Comparison of ENCODE assay signal across 10 cellular contexts in the genomic region with DNA sequence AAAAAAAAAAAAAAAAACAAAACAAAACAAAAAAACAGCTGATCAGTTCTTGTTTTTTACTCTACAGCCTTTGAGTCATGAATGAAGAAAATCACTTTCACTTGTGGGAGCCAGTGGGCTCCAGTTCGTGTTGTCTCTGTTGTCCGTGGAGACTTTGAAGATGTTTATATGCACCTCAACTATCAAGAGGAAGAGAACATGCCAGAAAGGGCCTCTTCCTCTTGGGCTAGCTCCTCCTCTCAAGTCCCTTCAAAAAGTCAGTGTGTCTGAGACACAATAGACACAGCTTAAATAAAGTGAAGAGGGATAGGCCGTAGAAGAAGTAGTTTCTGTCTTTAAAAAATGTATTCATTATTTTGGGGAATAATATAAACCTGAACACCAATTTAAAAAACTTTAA.
A peak's percentile ranks its signal among the peaks of the same experiment; 100 is the strongest.
DNase-seq lines count a peak whose midpoint lies in the region; ATAC-seq and TF ChIP-seq lines count a peak whose summit lies in the region.
"Had no signal": no experiment of that assay in that cellular context is flagged by ENCODE, and none has a peak within 500 bp of the region (broad histone marks: within the 10 kb centered on the region; RNA-seq: fewer than 3 reads in every experiment).

No MANE protein-coding gene starts in this region.

- 58 to 69% methylated on average over 3 of the region's 3 CpGs for WGBS in thyroid gland, 2 donors

- peaks cover 36% of the 10 kb centered on the region for H3K4me1 Mint-ChIP-seq in activated B cell treated with CpG ODN at 0.5 μM for 24 hours

- no peaks in the 10 kb centered on the region for H3K36me3 ChIP-seq in thyroid gland

- peak overlapping the region; percentile 67 for H3K4me3 Mint-ChIP-seq in activated B cell treated with CpG ODN at 0.5 μM for 24 hours
- H3K4me3 Mint-ChIP-seq: nephron progenitor cell had no signal

- H3K27me3 ChIP-seq in thyroid gland, result no peaks in the 10 kb centered on the region

- H3K36me3 Mint-ChIP-seq in activated B cell treated with CpG ODN at 0.5 μM for 24 hours (ENCODE audit: low read depth), result no peaks in the 10 kb centered on the region

- no peak for TF ChIP-seq CTCF in activated B cell treated with CpG ODN at 0.5 μM for 24 hours (IDR thresholded peaks at IDR 0.05)
- TF ChIP-seq CTCF in fibroblast of pulmonary artery (IDR thresholded peaks at IDR 0.05; ENCODE audit: low read length, missing control alignments), result no peak
- TF ChIP-seq CTCF in thyroid gland (IDR thresholded peaks at IDR 0.05), result no peak

- ATAC-seq in GM18502 (IDR thresholded peaks at IDR 0.05; ENCODE audit: poor library complexity, unreplicated experiment), result peak; percentile 41
- ATAC-seq in HG02970 (IDR thresholded peaks at IDR 0.05; ENCODE audit: low FRiP score, unreplicated experiment), result peak; percentile 50
- peak; percentile 63 for ATAC-seq in activated B cell treated with CpG ODN at 0.5 μM for 24 hours (ENCODE audit: low read depth)

- POLR2A ChIA-PET in activated B cell treated with CpG ODN at 0.5 μM for 24 hours (lab: Charles Lee), result interaction anchor here (1.3 kb wide), 1 partner anchor 254 kb away, joined by 7 read pairs; no protein-coding TSS in a partner anchor

- no peak overlapping the region for H3K27ac ChIP-seq in thyroid gland
- H3K27ac ChIP-seq: HL-60 had no signal

- intact Hi-C loops in activated B cell treated with CpG ODN at 0.5 μM for 24 hours (cut with micrococcal nuclease), result loop anchor here (5.0 kb wide), 1 partner anchor 260 kb away; no protein-coding TSS in a partner anchor
- intact Hi-C loops in thyroid gland (cut with DNase I), result no loop called here

- no peak overlapping the region for H3K4me3 ChIP-seq in fibroblast of pulmonary artery (replicated peaks; ENCODE audit: low read depth, low read length)
- no peak overlapping the region for H3K4me3 ChIP-seq in thyroid gland (replicated peaks in 1 of 3)

- CTCF ChIA-PET in activated B cell treated with CpG ODN at 0.5 μM for 24 hours (lab: Charles Lee), result no interaction called here

- H3K27ac Mint-ChIP-seq in activated B cell treated with CpG ODN at 0.5 μM for 24 hours, result peak overlapping the region; percentile 75
- H3K27ac Mint-ChIP-seq: nephron progenitor cell had no signal

- no peaks in the 10 kb centered on the region for H3K9me3 Mint-ChIP-seq in activated B cell treated with CpG ODN at 0.5 μM for 24 hours
- H3K9me3 Mint-ChIP-seq: nephron progenitor cell had no signal

- H3K4me1 ChIP-seq in thyroid gland, result no peaks in the 10 kb centered on the region

- no peak for TF ChIP-seq POLR2A in thyroid gland (IDR thresholded peaks at IDR 0.05)

- no peaks in the 10 kb centered on the region for H3K27me3 Mint-ChIP-seq in activated B cell treated with CpG ODN at 0.5 μM for 24 hours

- DNase-seq in activated B cell treated with CpG ODN at 0.5 μM for 24 hours, result no peak
- peak; percentile 33 for DNase-seq in fibroblast of pulmonary artery (ENCODE audit: low read depth)
- no peak for DNase-seq in thyroid gland
- DNase-seq in SK-N-DZ (ENCODE audit: low spot score), result no peak
- DNase-seq in DMS79 treated with DMSO at 0.1 percent for 48 hours (lab: John Stamatoyannopoulos, UW), result no peak
- DNase-seq in nucleus accumbens (lab: John Stamatoyannopoulos, UW), result no peak
- DNase-seq: nephron progenitor cell had no signal

- no peaks in the 10 kb centered on the region for H3K9me3 ChIP-seq in thyroid gland
